1 cellular context compared by ENCODE assay signal in the genomic region with DNA sequence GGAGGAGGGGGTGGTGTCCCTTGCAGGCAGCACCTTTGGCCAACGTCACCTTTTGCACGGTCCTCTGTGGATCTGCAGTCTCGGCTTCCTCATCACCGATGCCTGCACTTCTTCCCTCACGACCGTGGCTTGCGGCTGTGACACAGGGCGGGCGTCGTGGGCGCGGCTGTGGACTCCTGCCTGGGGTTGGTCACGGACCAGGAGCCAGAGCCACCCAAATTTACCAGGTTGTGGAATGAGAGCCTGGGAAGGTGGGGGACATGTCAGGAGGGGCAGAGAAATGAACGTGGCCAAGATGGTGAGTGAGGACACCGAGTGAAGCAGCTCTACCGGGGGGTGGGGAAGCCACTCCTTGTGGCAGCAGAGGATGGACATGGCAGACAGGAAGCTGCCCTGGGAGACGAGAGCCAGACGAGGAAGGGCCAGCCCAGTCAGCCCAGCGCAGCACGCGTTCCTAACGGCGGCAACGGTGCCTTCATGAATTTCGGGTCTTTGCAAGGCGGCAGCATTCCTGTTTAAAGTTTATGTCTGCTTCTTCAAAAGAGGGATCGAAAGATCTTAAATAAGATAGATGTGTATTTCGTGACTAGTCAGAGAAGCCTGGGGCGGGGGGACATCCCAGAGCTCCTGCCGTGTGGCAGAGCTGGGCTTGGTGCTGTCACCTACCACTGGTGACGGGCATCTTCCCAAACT.
TF ChIP-seq lines count a peak whose summit lies in the region.

No MANE protein-coding gene starts in this region.

TF ChIP-seq in HEK293T, 16 proteins besides CTCF, POLR2A, EP300 and RAD21:
- no peak for TF ChIP-seq FOXK2 (IDR thresholded peaks at IDR 0.05)
- TF ChIP-seq LEF1 (IDR thresholded peaks at IDR 0.05; ENCODE audit: borderline replicate concordance), result no peak
- TF ChIP-seq FOXM1 (IDR thresholded peaks at IDR 0.05; ENCODE audit: borderline replicate concordance), result no peak
- no peak for TF ChIP-seq ZNF384 (IDR thresholded peaks at IDR 0.05)
- TF ChIP-seq FOXA1 (IDR thresholded peaks at IDR 0.05), result no peak
- TF ChIP-seq, protein P1, sequence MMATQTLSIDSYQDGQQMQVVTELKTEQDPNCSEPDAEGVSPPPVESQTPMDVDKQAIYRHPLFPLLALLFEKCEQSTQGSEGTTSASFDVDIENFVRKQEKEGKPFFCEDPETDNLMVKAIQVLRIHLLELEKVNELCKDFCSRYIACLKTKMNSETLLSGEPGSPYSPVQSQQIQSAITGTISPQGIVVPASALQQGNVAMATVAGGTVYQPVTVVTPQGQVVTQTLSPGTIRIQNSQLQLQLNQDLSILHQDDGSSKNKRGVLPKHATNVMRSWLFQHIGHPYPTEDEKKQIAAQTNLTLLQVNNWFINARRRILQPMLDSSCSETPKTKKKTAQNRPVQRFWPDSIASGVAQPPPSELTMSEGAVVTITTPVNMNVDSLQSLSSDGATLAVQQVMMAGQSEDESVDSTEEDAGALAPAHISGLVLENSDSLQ (IDR thresholded peaks at IDR 0.05), result no peak
- TF ChIP-seq TARDBP (IDR thresholded peaks at IDR 0.05), result no peak
- no peak for TF ChIP-seq SP1 (IDR thresholded peaks at IDR 0.05)
- TF ChIP-seq SUZ12 (IDR thresholded peaks at IDR 0.05), result no peak
- no peak for TF ChIP-seq BHLHE40 (IDR thresholded peaks at IDR 0.05; ENCODE audit: borderline replicate concordance)
- TF ChIP-seq NFRKB (IDR thresholded peaks at IDR 0.05), result no peak
- no peak for TF ChIP-seq HDGF (IDR thresholded peaks at IDR 0.05; ENCODE audit: borderline replicate concordance)
- TF ChIP-seq ARNT (IDR thresholded peaks at IDR 0.05), result no peak
- TF ChIP-seq ELF4 (IDR thresholded peaks at IDR 0.05), result no peak
